In genomic region chr19:52963229-52963760, GRCh38 we compare ENCODE assay signal across 8 cellular contexts. TPM values are rescaled to one million over a fixed set of nuclear protein-coding genes. Genes with fewer than 3 reads are reported as not detected.
DNase-seq lines count a peak whose midpoint lies in the region; ATAC-seq and TF ChIP-seq lines count a peak whose summit lies in the region.

No MANE protein-coding gene starts in this region.

- no TSS peak for BruUV-seq in Calu3 (replicated peaks; lab: Mats Ljungman, UMichigan)

- no peaks in the 10 kb centered on the region for H3K27me3 Mint-ChIP-seq in Calu3 (ENCODE audit: unreplicated experiment)
- H3K27me3 Mint-ChIP-seq in central memory CD8-positive, alpha-beta T cell, result no peaks in the 10 kb centered on the region

- intact Hi-C loops in Calu3 (cut with micrococcal nuclease; ENCODE audit: unreplicated experiment), result loop anchor here (5.0 kb wide), 1 partner anchor 41 kb away; the partner anchor contains the start of gene ZNF888

- no peaks in the 10 kb centered on the region for H3K4me1 Mint-ChIP-seq in Calu3 (ENCODE audit: low read depth, unreplicated experiment)
- H3K4me1 Mint-ChIP-seq in central memory CD8-positive, alpha-beta T cell, result peaks cover 24% of the 10 kb centered on the region

- H3K27me3 ChIP-seq in liver (ENCODE audit: control insufficient read depth in 4 of 4, insufficient read depth in 4 of 4, low read length in 3 of 4), result no peaks in the 10 kb centered on the region
- no peaks in the 10 kb centered on the region for H3K27me3 ChIP-seq in suprapubic skin

- no peak for TF ChIP-seq EP300 in suprapubic skin (IDR thresholded peaks at IDR 0.05)

- peaks cover 10 to 33% (median 17%) of the 10 kb centered on the region in 4 donors for H3K9me3 ChIP-seq in liver (ENCODE audit: control insufficient read depth in 4 of 4, low read length in 3 of 4)
- H3K9me3 ChIP-seq in suprapubic skin, result peaks cover 5% of the 10 kb centered on the region

- H3K4me3 Mint-ChIP-seq in Calu3 (ENCODE audit: low read depth, unreplicated experiment), result peak overlapping the region; percentile 95
- H3K4me3 Mint-ChIP-seq in central memory CD8-positive, alpha-beta T cell, result peak overlapping the region; percentile 87

- CTCF ChIA-PET in Calu3 (lab: Charles Lee), result no interaction called here

- TF ChIP-seq CTCF in Calu3 (IDR thresholded peaks at IDR 0.05; ENCODE audit: unreplicated experiment) (no peak), liver (IDR thresholded peaks at IDR 0.05; ENCODE audit: low read depth, low read length, missing input control) (no peak), suprapubic skin (IDR thresholded peaks at IDR 0.05) (no peak)

- H3K27ac Mint-ChIP-seq in Calu3 (ENCODE audit: unreplicated experiment), result peak overlapping the region; percentile 86
- H3K27ac Mint-ChIP-seq in central memory CD8-positive, alpha-beta T cell (ENCODE audit: low read depth), result peak overlapping the region; percentile 84

- H3K36me3 ChIP-seq in liver (ENCODE audit: control insufficient read depth in 4 of 4, insufficient read depth in 3 of 4, low read depth in 1 of 4, low read length in 3 of 4), result peaks cover 0 to 2% (median 0%) of the 10 kb centered on the region in 4 donors
- H3K36me3 ChIP-seq in suprapubic skin, result peaks cover 17% of the 10 kb centered on the region

- ATAC-seq in GM21515 (IDR thresholded peaks at IDR 0.05; ENCODE audit: unreplicated experiment), result peak; percentile 34
- ATAC-seq in central memory CD8-positive, alpha-beta T cell (replicated peaks; ENCODE audit: extremely low read depth, poor library complexity, severe bottlenecking), result peak; percentile 2
- no peak for ATAC-seq in HG03342 (IDR thresholded peaks at IDR 0.05; ENCODE audit: unreplicated experiment)

- WGBS in liver, result 9% methylated on average over 15 of the region's 15 CpGs
- 4% methylated on average over 15 of the region's 15 CpGs for WGBS in suprapubic skin

- no peak for TF ChIP-seq RAD21 in liver (IDR thresholded peaks at IDR 0.05)

- H3K27ac ChIP-seq in liver (ENCODE audit: low read depth in 1 of 2, low read length in 2 of 2) (peak overlapping the region; percentile 2 to 25), suprapubic skin (peak overlapping the region; percentile 87)

- DNase-seq in Calu3 (no peak), NCI-H2227 treated with DMSO at 0.1 percent for 48 hours (lab: John Stamatoyannopoulos, UW) (peak; percentile 65), suprapubic skin (ENCODE audit: low spot score in 2 of 2) (peak in 1 of 2 donors; percentile 58), NCI-H82 (lab: John Stamatoyannopoulos, UW) (no peak)
- DNase-seq in central memory CD8-positive, alpha-beta T cell (ENCODE audit: low spot score in 2 of 2), result no peak

- TF ChIP-seq POLR2A in suprapubic skin (IDR thresholded peaks at IDR 0.05), result no peak

- H3K4me3 ChIP-seq in liver (ENCODE audit: low read depth in 1 of 3, low read length in 3 of 3) (peak overlapping the region; percentile 11 to 79 (median 69)), suprapubic skin (peak overlapping the region; percentile 76)

- H3K36me3 Mint-ChIP-seq in Calu3 (ENCODE audit: insufficient read depth, unreplicated experiment), result peaks cover 41% of the 10 kb centered on the region
- H3K36me3 Mint-ChIP-seq in central memory CD8-positive, alpha-beta T cell (ENCODE audit: insufficient read depth), result peaks cover 14% of the 10 kb centered on the region

- H3K9ac ChIP-seq in liver (ENCODE audit: low read depth in 1 of 2, low read length in 2 of 2), result peak overlapping the region in 1 of 2 donors; percentile 84

- H3K9me3 Mint-ChIP-seq in Calu3 (ENCODE audit: low read depth, unreplicated experiment), result peaks cover 12% of the 10 kb centered on the region
- H3K9me3 Mint-ChIP-seq in central memory CD8-positive, alpha-beta T cell, result peaks cover 12% of the 10 kb centered on the region

- peaks cover 2 to 10% (median 4%) of the 10 kb centered on the region in 4 donors for H3K4me1 ChIP-seq in liver (ENCODE audit: control insufficient read depth in 4 of 4, insufficient read depth in 4 of 4, low read length in 3 of 4)
- peaks cover 21% of the 10 kb centered on the region for H3K4me1 ChIP-seq in suprapubic skin

TF ChIP-seq in liver, 16 proteins besides CTCF, POLR2A, EP300 and RAD21:
- TF ChIP-seq REST (IDR thresholded peaks at IDR 0.05), result no peak
- TF ChIP-seq MAX (IDR thresholded peaks at IDR 0.05), result no peak
- TF ChIP-seq SP1 (IDR thresholded peaks at IDR 0.05), result no peak

RNA-seq across cellular contexts. Expression of gene ZNF816, which starts 0.6 kb away (rescaled TPM):
- total RNA-seq in Calu3 (2022) (16.5 and 17.5 TPM in 2 replicates), liver (1 to 10 TPM; 2.1 to 6.5 TPM), suprapubic skin (10 to 100 TPM in 2 of 4 donors, 1 to 10 TPM in 2; 6.8 to 14.5 (median 9.2) TPM)
- 1 to 10 TPM in 1 of 2 donors, under 1 TPM in 1; 0.93 to 1.3 TPM for polyA plus RNA-seq in liver

RNA-seq across cellular contexts. Expression of gene ZNF888, which starts 40.1 kb away (rescaled TPM):
- total RNA-seq in Calu3 (2022), result 25.5 and 27.0 TPM in 2 replicates
- total RNA-seq in liver, result 1 to 10 TPM; 1.2 to 9.0 TPM
- under 1 TPM; 0.11 to 0.25 TPM for polyA plus RNA-seq in liver
- 1 to 10 TPM; 3.5 to 5.3 (median 4.5) TPM for total RNA-seq in suprapubic skin

RNA-seq across cellular contexts. Expression of gene ERVV-1, which starts 50.4 kb away (rescaled TPM):
- total RNA-seq in Calu3 (2022), result not detected in 2 replicates
- total RNA-seq in liver, result not detected
- not detected for polyA plus RNA-seq in liver
- not detected for total RNA-seq in suprapubic skin
